1 cellular context compared by ENCODE assay signal in the genomic region with DNA sequence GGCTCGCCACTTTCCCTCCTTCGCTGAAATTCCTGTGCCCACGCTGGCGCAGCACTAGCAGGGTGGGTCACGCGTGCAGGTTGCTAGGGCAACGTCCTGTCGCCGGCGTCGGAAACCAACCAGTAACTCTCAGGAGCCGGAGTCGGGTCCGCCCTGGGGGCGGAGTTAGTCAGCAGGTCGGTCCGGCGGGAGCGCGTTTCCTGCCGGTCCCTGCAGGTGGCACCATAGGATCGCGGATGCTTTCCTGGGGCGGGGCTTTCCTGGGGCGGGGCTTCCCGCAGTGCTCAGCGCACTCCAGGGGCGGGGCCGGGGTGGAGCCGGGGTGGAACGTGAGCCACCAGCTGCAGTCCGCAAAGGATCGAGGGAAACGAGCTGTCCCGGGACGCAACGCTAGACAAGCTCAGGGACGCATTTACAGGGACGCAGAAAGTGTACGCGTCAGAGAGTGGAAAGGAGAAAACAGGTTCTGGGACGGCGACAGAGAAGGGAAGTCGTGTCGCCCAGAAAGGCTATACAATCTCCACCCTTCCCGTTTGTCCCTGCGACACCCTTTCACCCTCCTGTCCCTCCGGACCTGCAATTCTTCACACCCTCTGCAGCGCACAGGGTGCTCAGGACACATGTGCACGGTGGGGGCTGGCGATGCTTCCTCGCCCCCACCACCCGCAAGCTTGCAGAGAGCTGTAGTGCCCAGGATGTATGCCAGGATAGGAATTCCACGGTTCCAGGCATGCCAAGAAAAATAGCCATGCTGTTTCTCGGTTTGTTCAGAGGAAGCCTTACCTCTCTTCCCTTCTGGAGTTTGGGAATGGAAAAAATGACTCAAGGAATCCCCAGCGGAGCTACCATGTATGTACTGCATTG.
A peak's percentile ranks its signal among the peaks of the same experiment; 100 is the strongest.
TF ChIP-seq lines count a peak whose summit lies in the region.

No MANE protein-coding gene starts in this region.

TF ChIP-seq in HepG2, 621 proteins besides CTCF, POLR2A, EP300 and RAD21 (continued from another document and continues in another):
- TF ChIP-seq DDIT3 (CRISPR knock-in tag; IDR thresholded peaks at IDR 0.05) (0 out of 2 replicates have a peak, but pooled peaks have one; percentile 6), RFX1 (IDR thresholded peaks at IDR 0.05) (peak; percentile 96), UBTF (CRISPR knock-in tag; IDR thresholded peaks at IDR 0.05) (peak; percentile 28; the same call in 1 of the 2 replicates), TOPORS (CRISPR knock-in tag; IDR thresholded peaks at IDR 0.05) (no peak), ZNF337 (CRISPR knock-in tag; IDR thresholded peaks at IDR 0.05; ENCODE audit: borderline replicate concordance, low read depth) (no peak), PRDM10 (CRISPR knock-in tag; IDR thresholded peaks at IDR 0.05; ENCODE audit: low read depth) (peak; percentile 61; the same call in 1 of the 2 replicates), RBM39 (IDR thresholded peaks at IDR 0.05; ENCODE audit: low read depth, low read length, poor library complexity, severe bottlenecking) (peak; percentile 77), KDM2A (CRISPR knock-in tag; IDR thresholded peaks at IDR 0.05; ENCODE audit: borderline replicate concordance, low read depth) (peak; percentile 74; the same call in 1 of the 2 replicates), ZNF33B (CRISPR knock-in tag; IDR thresholded peaks at IDR 0.05) (no peak), ZNF567 (CRISPR knock-in tag; IDR thresholded peaks at IDR 0.05; ENCODE audit: borderline replicate concordance) (no peak), PAWR (CRISPR knock-in tag; IDR thresholded peaks at IDR 0.05; ENCODE audit: borderline replicate concordance) (0 out of 2 replicates have a peak, but pooled peaks have one; percentile 8), NCOA5 (CRISPR knock-in tag; IDR thresholded peaks at IDR 0.05) (no peak), ZNF749 (CRISPR knock-in tag; IDR thresholded peaks at IDR 0.05; ENCODE audit: borderline replicate concordance) (peak; percentile 48; the same call in 1 of the 2 replicates), WIZ (CRISPR knock-in tag; IDR thresholded peaks at IDR 0.05) (no peak; the same call in 1 of the 2 replicates), NFE2L1 (CRISPR knock-in tag; IDR thresholded peaks at IDR 0.05; ENCODE audit: borderline replicate concordance) (no peak), TBL1XR1 (IDR thresholded peaks at IDR 0.05; ENCODE audit: borderline replicate concordance, low read length, partially characterized antibody) (peak; percentile 55), ZNF484 (CRISPR knock-in tag; IDR thresholded peaks at IDR 0.05; ENCODE audit: borderline replicate concordance, low read depth) (no peak), SRY (CRISPR knock-in tag; IDR thresholded peaks at IDR 0.05) (peak; percentile 37; the same call in 1 of the 2 replicates), GLI4 (CRISPR knock-in tag; IDR thresholded peaks at IDR 0.05; ENCODE audit: borderline replicate concordance) (no peak), RARA (CRISPR knock-in tag; IDR thresholded peaks at IDR 0.05) (peak; percentile 23; the same call in 1 of the 2 replicates), ZNF768 (CRISPR knock-in tag; IDR thresholded peaks at IDR 0.05) (peak; percentile 50; the same call in 1 of the 2 replicates), ZNF878 (CRISPR knock-in tag; IDR thresholded peaks at IDR 0.05) (no peak), FOXC1 (CRISPR knock-in tag; IDR thresholded peaks at IDR 0.05; ENCODE audit: borderline replicate concordance) (peak; percentile 92), ZNF326 (CRISPR knock-in tag; IDR thresholded peaks at IDR 0.05; ENCODE audit: borderline replicate concordance) (no peak), MIXL1 (CRISPR knock-in tag; IDR thresholded peaks at IDR 0.05) (0 out of 2 replicates have a peak, but pooled peaks have one; percentile 6), AKAP8 (CRISPR knock-in tag; IDR thresholded peaks at IDR 0.05) (no peak), ZC3H13 (CRISPR knock-in tag; IDR thresholded peaks at IDR 0.05) (no peak), MIER2 (CRISPR knock-in tag; IDR thresholded peaks at IDR 0.05) (peak; percentile 38; the same call in 1 of the 2 replicates), GATAD1 (CRISPR knock-in tag; IDR thresholded peaks at IDR 0.05) (peak; percentile 78), SAP130 (CRISPR knock-in tag; IDR thresholded peaks at IDR 0.05; ENCODE audit: low read depth) (peak; percentile 95), ZNF296 (CRISPR knock-in tag; conservative IDR thresholded peaks at IDR 0.05) (no peak), THAP8 (CRISPR knock-in tag; IDR thresholded peaks at IDR 0.05; ENCODE audit: borderline replicate concordance) (no peak), ZFP82 (CRISPR knock-in tag; IDR thresholded peaks at IDR 0.05; ENCODE audit: borderline replicate concordance) (no peak), U2AF1 (optimal IDR thresholded peaks at IDR 0.05; ENCODE audit: low read depth, low read length) (no peak), SOX6 (IDR thresholded peaks at IDR 0.05) (no peak), SOX6 (CRISPR knock-in tag; IDR thresholded peaks at IDR 0.05) (peak; percentile 58; the same call in 1 of the 2 replicates), ZNF180 (CRISPR knock-in tag; IDR thresholded peaks at IDR 0.05; ENCODE audit: borderline replicate concordance, low read depth) (0 out of 2 replicates have a peak, but pooled peaks have one; percentile 39), ZNF709 (CRISPR knock-in tag; IDR thresholded peaks at IDR 0.05) (no peak), POLR2AphosphoS2 (IDR thresholded peaks at IDR 0.05; ENCODE audit: low read depth, low read length) (no peak), ZNF30 (CRISPR knock-in tag; IDR thresholded peaks at IDR 0.05) (0 out of 2 replicates have a peak, but pooled peaks have one; percentile 40), SNRNP70 (IDR thresholded peaks at IDR 0.05; ENCODE audit: low read depth, low read length) (no peak), PHF21A (CRISPR knock-in tag; IDR thresholded peaks at IDR 0.05) (peak; percentile 91)
- TF ChIP-seq, protein P1, sequence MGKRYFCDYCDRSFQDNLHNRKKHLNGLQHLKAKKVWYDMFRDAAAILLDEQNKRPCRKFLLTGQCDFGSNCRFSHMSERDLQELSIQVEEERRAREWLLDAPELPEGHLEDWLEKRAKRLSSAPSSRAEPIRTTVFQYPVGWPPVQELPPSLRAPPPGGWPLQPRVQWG (CRISPR knock-in tag; IDR thresholded peaks at IDR 0.05; ENCODE audit: borderline replicate concordance, low read depth) = no peak
- TF ChIP-seq, protein P2, sequence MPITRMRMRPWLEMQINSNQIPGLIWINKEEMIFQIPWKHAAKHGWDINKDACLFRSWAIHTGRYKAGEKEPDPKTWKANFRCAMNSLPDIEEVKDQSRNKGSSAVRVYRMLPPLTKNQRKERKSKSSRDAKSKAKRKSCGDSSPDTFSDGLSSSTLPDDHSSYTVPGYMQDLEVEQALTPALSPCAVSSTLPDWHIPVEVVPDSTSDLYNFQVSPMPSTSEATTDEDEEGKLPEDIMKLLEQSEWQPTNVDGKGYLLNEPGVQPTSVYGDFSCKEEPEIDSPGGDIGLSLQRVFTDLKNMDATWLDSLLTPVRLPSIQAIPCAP (CRISPR knock-in tag; IDR thresholded peaks at IDR 0.05; ENCODE audit: low read depth) = no peak
- TF ChIP-seq, protein P3, sequence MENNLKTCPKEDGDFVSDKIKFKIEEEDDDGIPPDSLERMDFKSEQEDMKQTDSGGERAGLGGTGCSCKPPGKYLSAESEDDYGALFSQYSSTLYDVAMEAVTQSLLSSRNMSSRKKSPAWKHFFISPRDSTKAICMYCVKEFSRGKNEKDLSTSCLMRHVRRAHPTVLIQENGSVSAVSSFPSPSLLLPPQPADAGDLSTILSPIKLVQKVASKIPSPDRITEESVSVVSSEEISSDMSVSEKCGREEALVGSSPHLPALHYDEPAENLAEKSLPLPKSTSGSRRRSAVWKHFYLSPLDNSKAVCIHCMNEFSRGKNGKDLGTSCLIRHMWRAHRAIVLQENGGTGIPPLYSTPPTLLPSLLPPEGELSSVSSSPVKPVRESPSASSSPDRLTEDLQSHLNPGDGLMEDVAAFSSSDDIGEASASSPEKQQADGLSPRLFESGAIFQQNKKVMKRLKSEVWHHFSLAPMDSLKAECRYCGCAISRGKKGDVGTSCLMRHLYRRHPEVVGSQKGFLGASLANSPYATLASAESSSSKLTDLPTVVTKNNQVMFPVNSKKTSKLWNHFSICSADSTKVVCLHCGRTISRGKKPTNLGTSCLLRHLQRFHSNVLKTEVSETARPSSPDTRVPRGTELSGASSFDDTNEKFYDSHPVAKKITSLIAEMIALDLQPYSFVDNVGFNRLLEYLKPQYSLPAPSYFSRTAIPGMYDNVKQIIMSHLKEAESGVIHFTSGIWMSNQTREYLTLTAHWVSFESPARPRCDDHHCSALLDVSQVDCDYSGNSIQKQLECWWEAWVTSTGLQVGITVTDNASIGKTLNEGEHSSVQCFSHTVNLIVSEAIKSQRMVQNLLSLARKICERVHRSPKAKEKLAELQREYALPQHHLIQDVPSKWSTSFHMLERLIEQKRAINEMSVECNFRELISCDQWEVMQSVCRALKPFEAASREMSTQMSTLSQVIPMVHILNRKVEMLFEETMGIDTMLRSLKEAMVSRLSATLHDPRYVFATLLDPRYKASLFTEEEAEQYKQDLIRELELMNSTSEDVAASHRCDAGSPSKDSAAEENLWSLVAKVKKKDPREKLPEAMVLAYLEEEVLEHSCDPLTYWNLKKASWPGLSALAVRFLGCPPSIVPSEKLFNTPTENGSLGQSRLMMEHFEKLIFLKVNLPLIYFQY (CRISPR knock-in tag; IDR thresholded peaks at IDR 0.05; ENCODE audit: borderline replicate concordance) = no peak
- TF ChIP-seq, protein P4, sequence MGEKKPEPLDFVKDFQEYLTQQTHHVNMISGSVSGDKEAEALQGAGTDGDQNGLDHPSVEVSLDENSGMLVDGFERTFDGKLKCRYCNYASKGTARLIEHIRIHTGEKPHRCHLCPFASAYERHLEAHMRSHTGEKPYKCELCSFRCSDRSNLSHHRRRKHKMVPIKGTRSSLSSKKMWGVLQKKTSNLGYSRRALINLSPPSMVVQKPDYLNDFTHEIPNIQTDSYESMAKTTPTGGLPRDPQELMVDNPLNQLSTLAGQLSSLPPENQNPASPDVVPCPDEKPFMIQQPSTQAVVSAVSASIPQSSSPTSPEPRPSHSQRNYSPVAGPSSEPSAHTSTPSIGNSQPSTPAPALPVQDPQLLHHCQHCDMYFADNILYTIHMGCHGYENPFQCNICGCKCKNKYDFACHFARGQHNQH (CRISPR knock-in tag; IDR thresholded peaks at IDR 0.05) = peak; percentile 58; the same call in 1 of the 2 replicates
